In genomic region chr5:143402464-143403356, GRCh38 we compare ENCODE assay signal across 8 cellular contexts. TPM values are rescaled to one million over a fixed set of nuclear protein-coding genes. Genes with fewer than 3 reads are reported as not detected.
DNase-seq lines count a peak whose midpoint lies in the region; TF ChIP-seq lines count a peak whose summit lies in the region.

No MANE protein-coding gene starts in this region.

- H3K27me3 ChIP-seq in kidney epithelial cell (ENCODE audit: control insufficient read depth, insufficient read depth, low read length), result no peaks in the 10 kb centered on the region

- H3K4me3 ChIP-seq in GM12864 (ENCODE audit: low read depth, low read length), result peak overlapping the region; percentile 97
- peak overlapping the region; percentile 88 for H3K4me3 ChIP-seq in kidney epithelial cell (ENCODE audit: low read depth, low read length)

- no peak for DNase-seq in GM12864 (ENCODE audit: low read depth)
- DNase-seq in NCI-H1092 (lab: John Stamatoyannopoulos, UW), result peak; percentile 26
- peak; percentile 11 for DNase-seq in activated CD4-positive, CD25-positive, alpha-beta regulatory T cell treated with anti-CD3 and anti-CD28 coated beads, Interleukin-2, amount 50 U/mL, for 16 hours (ENCODE audit: low read depth, low spot score)
- DNase-seq in cerebellar cortex (ENCODE audit: low spot score), result peak; percentile 35
- no peak for DNase-seq in kidney epithelial cell (ENCODE audit: low read depth)
- DNase-seq in stimulated activated CD4-positive, alpha-beta T cell treated with anti-CD3 and anti-CD28 coated beads, Interleukin-12 subunit alpha, Interleukin-12 subunit beta, amount 100 ng/mL, for 48 hours (ENCODE audit: low read depth in 2 of 3, low spot score in 1 of 3), result peak in 2 of 3 donors; percentile 25 to 39
- no peak for DNase-seq in NCI-H2107 (lab: John Stamatoyannopoulos, UW)
- DNase-seq in GM19240 (ENCODE audit: insufficient read length, low spot score), result no peak

- no peaks in the 10 kb centered on the region for H3K36me3 ChIP-seq in kidney epithelial cell (ENCODE audit: control insufficient read depth, insufficient read depth, low read length)

- TF ChIP-seq CTCF in GM12864 (IDR thresholded peaks at IDR 0.05; ENCODE audit: low read depth, low read length, missing control alignments), result no peak
- no peak for TF ChIP-seq CTCF in kidney epithelial cell (IDR thresholded peaks at IDR 0.05; ENCODE audit: insufficient read depth, low read length, poor library complexity, severe bottlenecking)

RNA-seq across cellular contexts. Expression of gene NR3C1, which starts 0.8 kb away (rescaled TPM):
- total RNA-seq in kidney epithelial cell, result 18.3 and 25.3 TPM in 2 replicates

Comparison
In these comparisons a context has a peak if more than half of its experiments do, and no peak if none do; other contexts are left out.
1. DNase-seq: peak in NCI-H1092 (single experiment), activated CD4-positive, CD25-positive, alpha-beta regulatory T cell treated with anti-CD3 and anti-CD28 coated beads, Interleukin-2, amount 50 U/mL, for 16 hours (single experiment), cerebellar cortex (single experiment) and stimulated activated CD4-positive, alpha-beta T cell treated with anti-CD3 and anti-CD28 coated beads, Interleukin-12 subunit alpha, Interleukin-12 subunit beta, amount 100 ng/mL, for 48 hours (2 of 3); none in GM12864 (single experiment), kidney epithelial cell (single experiment), NCI-H2107 (single experiment) and GM19240 (single experiment).